8 cellular contexts compared by ENCODE assay signal in genomic region chr4:25233737-25234389, GRCh38. TPM values are rescaled to one million over a fixed set of nuclear protein-coding genes. Genes with fewer than 3 reads are reported as not detected.
A peak's percentile ranks its signal among the peaks of the same experiment; 100 is the strongest.
DNase-seq lines count a peak whose midpoint lies in the region; ATAC-seq and TF ChIP-seq lines count a peak whose summit lies in the region.

PI4K2B (plus strand) TSS chr4:25234033; CDS start chr4:25234164, 131 bp downstream.

- peak; percentile 69 for ATAC-seq in HG02852 (IDR thresholded peaks at IDR 0.05; ENCODE audit: unreplicated experiment)
- ATAC-seq in heart right ventricle = peak; percentile 92 to 97 (median 94)

- H3K4me3 ChIP-seq in adrenal gland (peak within 1 kb of the TSS; percentile 20 to 86 (median 78)), heart right ventricle (peak within 1 kb of the TSS; percentile 85 to 99 (median 96)), prostate gland (peak within 1 kb of the TSS; percentile 90 to 99), urinary bladder (ENCODE audit: low read depth, low read length) (peak within 1 kb of the TSS; percentile 95)

- intact Hi-C loops in adrenal gland (cut with DNase I) = loop anchor here (10.0 kb wide), 2 partner anchors 49 to 59 kb away; no protein-coding TSS in a partner anchor
- intact Hi-C loops in heart right ventricle (cut with DNase I) = loop anchor here in 7 of 10 donors (1.0 to 10.0 kb wide), 7 partner anchors 52 to 141 kb away; partner anchors contain the start of genes SEPSECS (in 5 of the 7), ZCCHC4 (in 2 of the 7) and ANAPC4 (in 1 of the 7)
- intact Hi-C loops in prostate gland (cut with DNase I) = loop anchor here (2.0 to 10.0 kb wide), 5 partner anchors 62 to 652 kb away; partner anchors contain the start of genes ANAPC4, DHX15, SEPSECS and ZCCHC4

- DNase-seq in GM13976 (ENCODE audit: low spot score) (peak; percentile 93), NCI-H146 (lab: John Stamatoyannopoulos, UW) (peak; percentile 96), T-helper 1 cell (peak; percentile 90 to 97 (median 91)), adrenal gland (peak; percentile 87 to 94 (median 91)), heart right ventricle (peak; percentile 86 to 90), prostate gland (ENCODE audit: low spot score) (peak; percentile 90)

- in situ Hi-C loops in GM13976 (cut with MboI; ENCODE audit: low sequenced_read_pairs, unreplicated experiment) = no loop called here

- peak within 1 kb of the TSS; percentile 80 to 97 (median 96) for H3K27ac ChIP-seq in adrenal gland
- H3K27ac ChIP-seq in heart right ventricle = peak within 1 kb of the TSS; percentile 68 to 98 (median 96)
- peak within 1 kb of the TSS; percentile 97 to 98 for H3K27ac ChIP-seq in prostate gland
- peak within 1 kb of the TSS; percentile 99 for H3K27ac ChIP-seq in urinary bladder (ENCODE audit: low read depth)

- H3K9me3 ChIP-seq in adrenal gland (replicated peaks in 1 of 3) (no peaks in the 10 kb centered on the region), heart right ventricle (peaks cover 0 to 24% (median 11%) of the 10 kb centered on the region in 11 donors), prostate gland (no peaks in the 10 kb centered on the region)

- TF ChIP-seq POLR2A in adrenal gland (IDR thresholded peaks at IDR 0.05) (peak; percentile 41 to 87), prostate gland (IDR thresholded peaks at IDR 0.05) (peak; percentile 91)

- H3K4me1 ChIP-seq in adrenal gland (replicated peaks in 1 of 2) (peaks cover 4 to 10% of the 10 kb centered on the region in 2 donors), heart right ventricle (peaks cover 0 to 30% (median 15%) of the 10 kb centered on the region in 9 donors), prostate gland (replicated peaks) (no peaks in the 10 kb centered on the region), urinary bladder (ENCODE audit: insufficient read depth) (peaks cover 1% of the 10 kb centered on the region)

- H3K27me3 ChIP-seq in adrenal gland (no peaks in the 10 kb centered on the region), heart right ventricle (no peaks in the 10 kb centered on the region), prostate gland (replicated peaks; ENCODE audit: insufficient read depth) (no peaks in the 10 kb centered on the region)

- WGBS in adrenal gland, 4 donors = 0 to 8% (median 4%) methylated on average over 2 to 72 of the region's 72 CpGs
- WGBS in heart right ventricle, 2 donors = 1% methylated on average over 54 to 72 of the region's 72 CpGs
- under 1% methylated on average over 63 of the region's 72 CpGs for WGBS in prostate gland
- under 1% methylated on average over 72 of the region's 72 CpGs for WGBS in urinary bladder

- TF ChIP-seq CTCF in GM13976 (IDR thresholded peaks at IDR 0.05; ENCODE audit: borderline replicate concordance, control extremely low read depth, extremely low read depth, insufficient read depth, missing control alignments) = no peak
- peak in 1 of 6 experiments; percentile 13 for TF ChIP-seq CTCF in adrenal gland (IDR thresholded peaks at IDR 0.05)
- no peak for TF ChIP-seq CTCF in heart right ventricle (IDR thresholded peaks at IDR 0.05)
- peak in 1 of 4 experiments; percentile 20 for TF ChIP-seq CTCF in prostate gland (IDR thresholded peaks at IDR 0.05)

- H3K36me3 ChIP-seq in adrenal gland (replicated peaks in 1 of 2) (no peaks in the 10 kb centered on the region), heart right ventricle (no peaks in the 10 kb centered on the region), prostate gland (no peaks in the 10 kb centered on the region), urinary bladder (ENCODE audit: insufficient read depth) (no peaks in the 10 kb centered on the region)

RNA-seq across cellular contexts. Expression of gene PI4K2B, which starts in this region (rescaled TPM):
- total RNA-seq in adrenal gland (10 to 100 TPM in 7 of 8 donors, 1 to 10 TPM in 1; 7.2 to 29.3 (median 13.6) TPM), heart right ventricle (1 to 10 TPM; 1.6 to 6.0 (median 2.1) TPM), prostate gland (10 to 100 TPM; 18.7 to 23.9 TPM), urinary bladder (29.0 TPM)
- polyA plus RNA-seq in adrenal gland (10 to 100 TPM in 1 of 3 donors, 1 to 10 TPM in 2; 4.6 to 28.8 (median 4.6) TPM), heart right ventricle (1 to 10 TPM; 3.0 to 3.2 TPM), urinary bladder (8.3 TPM)

Comparison
In these comparisons a context has a peak if more than half of its experiments do, and no peak if none do; other contexts are left out.
1. Peak in every context shown above with its lines: DNase-seq, ATAC-seq, H3K4me3 ChIP-seq and H3K27ac ChIP-seq.